In genomic region chr5:133051117-133051546, GRCh38 we compare ENCODE assay signal across 8 cellular contexts. TPM values are rescaled to one million over a fixed set of nuclear protein-coding genes. Genes with fewer than 3 reads are reported as not detected.
DNase-seq lines count a peak whose midpoint lies in the region; ATAC-seq and TF ChIP-seq lines count a peak whose summit lies in the region.

No MANE protein-coding gene starts in this region.

- peaks cover 20% of the 10 kb centered on the region for H3K4me1 Mint-ChIP-seq in neural progenitor cell

- no peaks in the 10 kb centered on the region for H3K9me2 ChIP-seq in PC-9 (ENCODE audit: insufficient read depth)

- H3K36me3 ChIP-seq in PC-9 (ENCODE audit: low read depth) (no peaks in the 10 kb centered on the region), neural progenitor cell (peaks cover 6% of the 10 kb centered on the region)

- H3K27ac ChIP-seq in PC-9: peak overlapping the region; percentile 94
- H3K27ac ChIP-seq in epithelial cell of prostate: peak overlapping the region; percentile 98
- H3K27ac ChIP-seq in neural progenitor cell: peak overlapping the region; percentile 100

- H3K4me1 ChIP-seq in PC-9 (replicated peaks; ENCODE audit: insufficient read depth) (peaks cover 45% of the 10 kb centered on the region), neural progenitor cell (peaks cover 17% of the 10 kb centered on the region)

- H3K4me2 ChIP-seq in PC-9 (peak overlapping the region; percentile 90), neural progenitor cell (peak overlapping the region; percentile 90)

- H3K36me3 Mint-ChIP-seq in neural progenitor cell: peaks cover 9% of the 10 kb centered on the region

- TF ChIP-seq CTCF in PC-9 (conservative IDR thresholded peaks at IDR 0.05) (no peak), neural progenitor cell (IDR thresholded peaks at IDR 0.05) (peak; percentile 9)

- peaks cover 57% of the 10 kb centered on the region for H3K79me2 ChIP-seq in PC-9 (ENCODE audit: low read depth)
- peaks cover 54% of the 10 kb centered on the region for H3K79me2 ChIP-seq in neural progenitor cell (ENCODE audit: low read depth)

- TSS peak; percentile 95 for BruUV-seq in PC-9 (replicated peaks; lab: Mats Ljungman, UMichigan)

- POLR2A ChIA-PET in PC-9 (lab: Charles Lee; ENCODE audit: unreplicated experiment): no interaction called here

- H3F3A ChIP-seq in PC-9 (ENCODE audit: insufficient read depth, low read depth) (peaks cover 28% of the 10 kb centered on the region; the same call in 1 of the 2 replicates), neural progenitor cell (ENCODE audit: low read depth) (peaks cover 26% of the 10 kb centered on the region)

- H3K4me3 ChIP-seq in PC-9: peak overlapping the region; percentile 71
- H3K4me3 ChIP-seq in neural progenitor cell: peak overlapping the region; percentile 80

- peak overlapping the region; percentile 91 for H3K4me3 Mint-ChIP-seq in neural progenitor cell

- peaks cover 2% of the 10 kb centered on the region for H3K9me3 Mint-ChIP-seq in neural progenitor cell

- no peaks in the 10 kb centered on the region for H3K9me3 ChIP-seq in PC-9 (ENCODE audit: insufficient read depth, low read depth)
- no peaks in the 10 kb centered on the region for H3K9me3 ChIP-seq in neural progenitor cell (ENCODE audit: low read depth)

- H2AFZ ChIP-seq in PC-9 (peak overlapping the region; percentile 91), neural progenitor cell (replicated peaks) (peak overlapping the region; percentile 38)

- ATAC-seq in GM19324 (IDR thresholded peaks at IDR 0.05; ENCODE audit: low FRiP score, unreplicated experiment): no peak

- DNase-seq in NCI-H510A treated with DMSO at 0.1 percent for 48 hours (lab: John Stamatoyannopoulos, UW) (peak; percentile 59), NCI-H510A (lab: John Stamatoyannopoulos, UW) (no peak), PC-9 (no peak), epithelial cell of prostate (ENCODE audit: low read depth, low spot score) (no peak), neural progenitor cell (ENCODE audit: low spot score) (peak; percentile 89), NCI-H1048 (lab: John Stamatoyannopoulos, UW) (no peak), NOMO-1 treated with DMSO at 0.1 percent for 48 hours (lab: John Stamatoyannopoulos, UW; ENCODE audit: unreplicated experiment) (no peak)

- H4K20me1 ChIP-seq in PC-9 (ENCODE audit: insufficient read depth) (peaks cover 31% of the 10 kb centered on the region), neural progenitor cell (ENCODE audit: low read depth) (peaks cover 40% of the 10 kb centered on the region)

- H3K9ac ChIP-seq in neural progenitor cell: peak overlapping the region; percentile 98

- intact Hi-C loops in PC-9 (cut with micrococcal nuclease; ENCODE audit: unreplicated experiment): loop anchor here (2.0 kb wide), 1 partner anchor 88 kb away; the partner anchor contains the start of gene AFF4

- CTCF ChIA-PET in PC-9 (lab: Charles Lee): no interaction called here

- H3K27me3 ChIP-seq in PC-9 (ENCODE audit: insufficient read depth, low read depth) (no peaks in the 10 kb centered on the region), neural progenitor cell (no peaks in the 10 kb centered on the region)

- H3K27me3 Mint-ChIP-seq in neural progenitor cell (ENCODE audit: insufficient read depth, low read depth): peaks cover 5% of the 10 kb centered on the region

- H3K27ac Mint-ChIP-seq in neural progenitor cell: peak overlapping the region; percentile 100

RNA-seq across cellular contexts. Expression of gene HSPA4, which starts 0.7 kb away (rescaled TPM):
- 105 and 140 TPM in 2 replicates for total RNA-seq in PC-9 (2021)
- 144 and 232 TPM in 2 replicates for total RNA-seq in neural progenitor cell (ENCODE audit: low replicate concordance)

RNA-seq across cellular contexts. Expression of gene ZCCHC10, which starts 24.8 kb away (rescaled TPM):
- total RNA-seq in PC-9 (2021) (8.3 and 14.9 TPM in 2 replicates), neural progenitor cell (ENCODE audit: low replicate concordance) (31.8 and 37.0 TPM in 2 replicates)

Comparison
In these comparisons a context has a peak if more than half of its experiments do, and no peak if none do; other contexts are left out.
1. DNase-seq: peak in NCI-H510A treated with DMSO at 0.1 percent for 48 hours (single experiment) and neural progenitor cell (single experiment); none in NCI-H510A (single experiment), PC-9 (0 of 2), epithelial cell of prostate (single experiment), NCI-H1048 (single experiment) and NOMO-1 treated with DMSO at 0.1 percent for 48 hours (single experiment).
2. Peak in every context shown above with its lines, with median percentiles within 50 percentile points of each other: H3K27ac ChIP-seq.